In genomic region chr5:134003957-134004625, GRCh38 we compare ENCODE assay signal across 7 cellular contexts. TPM values are rescaled to one million over a fixed set of nuclear protein-coding genes. Genes with fewer than 3 reads are reported as not detected.
A peak's percentile ranks its signal among the peaks of the same experiment; 100 is the strongest.
DNase-seq lines count a peak whose midpoint lies in the region; ATAC-seq and TF ChIP-seq lines count a peak whose summit lies in the region.

No MANE protein-coding gene starts in this region.

- TF ChIP-seq POLR2A in GM18505 (IDR thresholded peaks at IDR 0.05; ENCODE audit: borderline replicate concordance, extremely low read depth, insufficient read depth, insufficient read length): no peak

- ATAC-seq in GM18505 (IDR thresholded peaks at IDR 0.05; ENCODE audit: unreplicated experiment) (peak; percentile 29), HG02571 (IDR thresholded peaks at IDR 0.05; ENCODE audit: unreplicated experiment) (peak; percentile 31), omental fat pad (ENCODE audit: low FRiP score) (peak; percentile 51)

- H3K4me3 Mint-ChIP-seq in type B pancreatic cell: peak overlapping the region; percentile 96

- peaks cover 12% of the 10 kb centered on the region for H3K36me3 Mint-ChIP-seq in type B pancreatic cell

- H3K27me3 Mint-ChIP-seq in type B pancreatic cell: no peaks in the 10 kb centered on the region

- no peaks in the 10 kb centered on the region for H3K9me3 Mint-ChIP-seq in type B pancreatic cell

- H3K27ac Mint-ChIP-seq in type B pancreatic cell: peak overlapping the region; percentile 91

- H3K4me1 Mint-ChIP-seq in type B pancreatic cell (ENCODE audit: unreplicated experiment): peaks cover 40% of the 10 kb centered on the region

- TF ChIP-seq CTCF in omental fat pad (IDR thresholded peaks at IDR 0.05): no peak
- no peak for TF ChIP-seq CTCF in type B pancreatic cell (conservative IDR thresholded peaks at IDR 0.05)

- DNase-seq in NOMO-1 (lab: John Stamatoyannopoulos, UW; ENCODE audit: unreplicated experiment in 2 of 2) (peak; percentile 31 to 41), activated gamma-delta T cell treated with Interleukin-2 at 50 U/mL for 16 hours (peak; percentile 19), glomerular visceral epithelial cell (ENCODE audit: extremely low spot score) (peak; percentile 46), omental fat pad (ENCODE audit: low spot score) (peak; percentile 36), type B pancreatic cell (ENCODE audit: extremely low spot score, unreplicated experiment) (peak; percentile 75)

RNA-seq across cellular contexts. Expression of gene VDAC1, which starts 0.7 kb away (rescaled TPM):
- total RNA-seq in omental fat pad: 100 to 1,000 TPM in 3 of 4 donors, 10 to 100 TPM in 1; 83.4 to 182 (median 150) TPM
- total RNA-seq in type B pancreatic cell (ENCODE audit: low replicate concordance): 186 and 219 TPM in 2 replicates

RNA-seq across cellular contexts. Expression of gene C5orf15, which starts 35.7 kb away (rescaled TPM):
- total RNA-seq in omental fat pad: 10 to 100 TPM; 31.3 to 53.1 (median 41.2) TPM
- 47.2 and 49.6 TPM in 2 replicates for total RNA-seq in type B pancreatic cell (ENCODE audit: low replicate concordance)

Comparison
In these comparisons a context has a peak if more than half of its experiments do, and no peak if none do; other contexts are left out.
1. Peak in every context shown above with its lines: DNase-seq and ATAC-seq.
2. DNase-seq: peak in every context shown above with its lines; median percentile 75 in type B pancreatic cell; 46 in glomerular visceral epithelial cell; 36 in NOMO-1; 36 in omental fat pad; 19 in activated gamma-delta T cell treated with Interleukin-2 at 50 U/mL for 16 hours.